Comparison of ENCODE assay signal across 8 cellular contexts in genomic region chr2:215793747-215794595, GRCh38.
A peak's percentile ranks its signal among the peaks of the same experiment; 100 is the strongest.
DNase-seq lines count a peak whose midpoint lies in the region; ATAC-seq lines count a peak whose summit lies in the region.

No MANE protein-coding gene starts in this region.

- DNase-seq in activated CD4-positive, alpha-beta T cell treated with anti-CD3 and anti-CD28 coated beads for 48 hours: peak; percentile 71
- no peak for DNase-seq in activated CD4-positive, alpha-beta T cell treated with anti-CD3 and anti-CD28 coated beads, Interleukin-2, amount 10 ng/mL, durations not matched to agents 7 days and 5 days
- peak; percentile 46 for DNase-seq in T-helper 2 cell treated with Interferon-gamma antibody and Interleukin-4, amounts not matched to agents 5 μg/mL and 100 μg/mL, for 36 hours (ENCODE audit: low spot score)
- DNase-seq in glomerular endothelial cell (ENCODE audit: extremely low read depth, low read depth, low spot score) (peak; percentile 90), NCI-H1436 treated with DMSO at 0.1 percent for 48 hours (lab: John Stamatoyannopoulos, UW) (no peak), germinal center (ENCODE audit: low spot score) (no peak)
- DNase-seq in stimulated activated CD4-positive, alpha-beta T cell treated with anti-CD3 and anti-CD28 coated beads, Interleukin-15, amount 100 ng/mL, for 24 hours: peak; percentile 65

- peaks cover 15% of the 10 kb centered on the region for H3K4me1 Mint-ChIP-seq in activated CD4-positive, alpha-beta T cell treated with anti-CD3 and anti-CD28 coated beads, Interleukin-2, amount 10 ng/mL, durations not matched to agents 7 days and 5 days
- peaks cover 11% of the 10 kb centered on the region for H3K4me1 Mint-ChIP-seq in T-helper 2 cell treated with Interferon-gamma antibody and Interleukin-4, amounts not matched to agents 5 μg/mL and 100 μg/mL, for 36 hours (ENCODE audit: low read depth)

- H3K9me3 Mint-ChIP-seq in activated CD4-positive, alpha-beta T cell treated with anti-CD3 and anti-CD28 coated beads, Interleukin-2, amount 10 ng/mL, durations not matched to agents 7 days and 5 days: no peaks in the 10 kb centered on the region
- H3K9me3 Mint-ChIP-seq in T-helper 2 cell treated with Interferon-gamma antibody and Interleukin-4, amounts not matched to agents 5 μg/mL and 100 μg/mL, for 36 hours: no peaks in the 10 kb centered on the region

- H3K4me3 Mint-ChIP-seq in activated CD4-positive, alpha-beta T cell treated with anti-CD3 and anti-CD28 coated beads, Interleukin-2, amount 10 ng/mL, durations not matched to agents 7 days and 5 days: no peak overlapping the region
- no peak overlapping the region for H3K4me3 Mint-ChIP-seq in T-helper 2 cell treated with Interferon-gamma antibody and Interleukin-4, amounts not matched to agents 5 μg/mL and 100 μg/mL, for 36 hours

- POLR2A ChIA-PET in activated CD4-positive, alpha-beta T cell treated with anti-CD3 and anti-CD28 coated beads, Interleukin-2, amount 10 ng/mL, durations not matched to agents 7 days and 5 days (lab: Charles Lee): no interaction called here

- peak; percentile 65 for ATAC-seq in HG03432 (IDR thresholded peaks at IDR 0.05; ENCODE audit: unreplicated experiment)

- H3K27me3 Mint-ChIP-seq in activated CD4-positive, alpha-beta T cell treated with anti-CD3 and anti-CD28 coated beads, Interleukin-2, amount 10 ng/mL, durations not matched to agents 7 days and 5 days: no peaks in the 10 kb centered on the region
- H3K27me3 Mint-ChIP-seq in T-helper 2 cell treated with Interferon-gamma antibody and Interleukin-4, amounts not matched to agents 5 μg/mL and 100 μg/mL, for 36 hours (ENCODE audit: low read depth): no peaks in the 10 kb centered on the region

- H3K27ac Mint-ChIP-seq in activated CD4-positive, alpha-beta T cell treated with anti-CD3 and anti-CD28 coated beads, Interleukin-2, amount 10 ng/mL, durations not matched to agents 7 days and 5 days: no peak overlapping the region
- no peak overlapping the region for H3K27ac Mint-ChIP-seq in T-helper 2 cell treated with Interferon-gamma antibody and Interleukin-4, amounts not matched to agents 5 μg/mL and 100 μg/mL, for 36 hours

- CTCF ChIA-PET in activated CD4-positive, alpha-beta T cell treated with anti-CD3 and anti-CD28 coated beads, Interleukin-2, amount 10 ng/mL, durations not matched to agents 7 days and 5 days (lab: Charles Lee): no interaction called here

- H3K36me3 Mint-ChIP-seq in activated CD4-positive, alpha-beta T cell treated with anti-CD3 and anti-CD28 coated beads, Interleukin-2, amount 10 ng/mL, durations not matched to agents 7 days and 5 days (ENCODE audit: low read depth): no peaks in the 10 kb centered on the region
- no peaks in the 10 kb centered on the region for H3K36me3 Mint-ChIP-seq in T-helper 2 cell treated with Interferon-gamma antibody and Interleukin-4, amounts not matched to agents 5 μg/mL and 100 μg/mL, for 36 hours (ENCODE audit: low read depth)

Comparison
In these comparisons a context has a peak if more than half of its experiments do, and no peak if none do; other contexts are left out.
1. DNase-seq: peak in activated CD4-positive, alpha-beta T cell treated with anti-CD3 and anti-CD28 coated beads for 48 hours (single experiment), T-helper 2 cell treated with Interferon-gamma antibody and Interleukin-4, amounts not matched to agents 5 μg/mL and 100 μg/mL, for 36 hours (single experiment), glomerular endothelial cell (single experiment) and stimulated activated CD4-positive, alpha-beta T cell treated with anti-CD3 and anti-CD28 coated beads, Interleukin-15, amount 100 ng/mL, for 24 hours (single experiment); none in activated CD4-positive, alpha-beta T cell treated with anti-CD3 and anti-CD28 coated beads, Interleukin-2, amount 10 ng/mL, durations not matched to agents 7 days and 5 days (single experiment), NCI-H1436 treated with DMSO at 0.1 percent for 48 hours (single experiment) and germinal center (single experiment).